ENCODE assay signal across 7 cellular contexts in genomic region chr7:143639376-143639775, GRCh38. TPM values are rescaled to one million over a fixed set of nuclear protein-coding genes. Genes with fewer than 3 reads are reported as not detected.
A peak's percentile ranks its signal among the peaks of the same experiment; 100 is the strongest.
DNase-seq lines count a peak whose midpoint lies in the region; ATAC-seq and TF ChIP-seq lines count a peak whose summit lies in the region.
"Not testable (repeated sequence)": the region's sequence is repeated elsewhere in the genome, so short reads cannot be mapped to it uniquely, and the experiment has no call there.

No MANE protein-coding gene starts in this region.

- H3K9me2 ChIP-seq in GM23338 (ENCODE audit: insufficient read depth), result not testable (repeated sequence)

- not testable (repeated sequence) for H3K79me2 ChIP-seq in GM23338 (replicated peaks; ENCODE audit: insufficient read depth)

- not testable (repeated sequence) for H3K9me3 Mint-ChIP-seq in GM23338, WTC11

- peak; percentile 73 for ATAC-seq in GM18907 (IDR thresholded peaks at IDR 0.05; ENCODE audit: unreplicated experiment)
- ATAC-seq in GM21367 (IDR thresholded peaks at IDR 0.05; ENCODE audit: unreplicated experiment), result peak; percentile 85
- ATAC-seq in GM23338, result peak; percentile 93
- ATAC-seq in HG02970 (IDR thresholded peaks at IDR 0.05; ENCODE audit: low FRiP score, unreplicated experiment), result peak; percentile 67
- peak; percentile 90 for ATAC-seq in HG03354 (IDR thresholded peaks at IDR 0.05; ENCODE audit: poor library complexity, severe bottlenecking, unreplicated experiment)
- ATAC-seq in WTC11, result peak; percentile 95
- ATAC-seq in lower lobe of right lung, result peak; percentile 51 to 67

- H3K4me2 ChIP-seq in GM23338, result not testable (repeated sequence)

- not testable (repeated sequence) for H3K27ac Mint-ChIP-seq in GM23338, WTC11

- H3K36me3 Mint-ChIP-seq in GM23338 (ENCODE audit: low read depth); WTC11: not testable (repeated sequence)

- intact Hi-C loops in lower lobe of right lung (cut with DNase I), result not testable (repeated sequence)

- not testable (repeated sequence) for H3K4me3 ChIP-seq in GM23338, lower lobe of right lung

- H3K4me3 Mint-ChIP-seq in GM23338, WTC11: not testable (repeated sequence)

- H3F3A ChIP-seq in GM23338 (replicated peaks; ENCODE audit: low read depth), result not testable (repeated sequence)

- H3K4me1 ChIP-seq in GM23338 (ENCODE audit: insufficient read depth); lower lobe of right lung: not testable (repeated sequence)

- not testable (repeated sequence) for H3K27me3 ChIP-seq in GM23338 (ENCODE audit: insufficient read depth); lower lobe of right lung (ENCODE audit: low read depth)

- not testable (repeated sequence) for H2AFZ ChIP-seq in GM23338

- CTCF ChIA-PET in WTC11 (lab: Charles Lee), result not testable (repeated sequence)

- not testable (repeated sequence) for H3K4me1 Mint-ChIP-seq in GM23338, WTC11

- not testable (repeated sequence) for H3K27ac ChIP-seq in GM23338 (ENCODE audit: low read depth); lower lobe of right lung

- POLR2A ChIA-PET in WTC11 (lab: Charles Lee), result not testable (repeated sequence)

- H4K20me1 ChIP-seq in GM23338 (replicated peaks; ENCODE audit: insufficient read depth), result not testable (repeated sequence)

- H3K27me3 Mint-ChIP-seq in GM23338 (ENCODE audit: insufficient read depth, low read depth, poor library complexity); WTC11 (ENCODE audit: low read depth): not testable (repeated sequence)

- not testable (repeated sequence) for DNase-seq in GM23338 (ENCODE audit: low spot score); WTC11 (ENCODE audit: low spot score); lower lobe of right lung

- not testable (repeated sequence) for H3K9me3 ChIP-seq in lower lobe of right lung

- TF ChIP-seq CTCF in GM23338 (conservative IDR thresholded peaks at IDR 0.05; ENCODE audit: low read depth in 2 of 2); WTC11 (IDR thresholded peaks at IDR 0.05); lower lobe of right lung (IDR thresholded peaks at IDR 0.05): not testable (repeated sequence)

- H3K36me3 ChIP-seq in GM23338 (ENCODE audit: insufficient read depth); lower lobe of right lung: not testable (repeated sequence)

RNA-seq across cellular contexts. Expression of gene TCAF2, which starts 18.6 kb away (rescaled TPM):
- 0.08 and 0.28 TPM in 2 replicates for total RNA-seq in GM23338 (2014; rRNA removed; shearing (Covaris generic))
- 0.09 TPM in 1 of 2 replicates, not detected in the other for polyA plus RNA-seq in GM23338 (2016; fragmentation: Nextera tagmentation; extraction: Ambion mirVana)
- total RNA-seq in WTC11 (2021), result 0.15 to 0.21 TPM (median 0.21 TPM) in 3 replicates
- 6.2 TPM for total RNA-seq in lower lobe of right lung
